ENCODE assay signal across 8 cellular contexts in genomic region chr20:3238616-3239025, GRCh38. TPM values are rescaled to one million over a fixed set of nuclear protein-coding genes. Genes with fewer than 3 reads are reported as not detected.
A peak's percentile ranks its signal among the peaks of the same experiment; 100 is the strongest.
DNase-seq lines count a peak whose midpoint lies in the region; ATAC-seq and TF ChIP-seq lines count a peak whose summit lies in the region.

No MANE protein-coding gene starts in this region.

- WGBS in esophagus, 2 donors: 0 to 1% methylated on average over 44 to 48 of the region's 48 CpGs

- ATAC-seq in HG02840 (IDR thresholded peaks at IDR 0.05; ENCODE audit: low FRiP score, unreplicated experiment): no peak

- peaks cover 0 to 3% of the 10 kb centered on the region in 2 donors for H3K36me3 ChIP-seq in esophagus (ENCODE audit: control insufficient read depth in 2 of 2, insufficient read depth in 2 of 2, low read length in 1 of 2)

- DNase-seq in NCI-H146 (lab: John Stamatoyannopoulos, UW) (peak; percentile 52), NCI-H146 treated with DMSO at 0.1 percent for 48 hours (lab: John Stamatoyannopoulos, UW; ENCODE audit: unreplicated experiment) (no peak), neural crest cell (ENCODE audit: low read depth, low spot score) (no peak), posterior cingulate gyrus (no peak)
- no peak for DNase-seq in Jurkat, Clone E6-1 (ENCODE audit: low read depth, low spot score)
- DNase-seq in activated CD4-positive, alpha-beta memory T cell treated with anti-CD3 and anti-CD28 coated beads, Interleukin-2, amount 10 ng/mL, durations not matched to agents 7 days and 5 days: peak; percentile 68

- H3K27me3 Mint-ChIP-seq in activated CD4-positive, alpha-beta memory T cell treated with anti-CD3 and anti-CD28 coated beads, Interleukin-2, amount 10 ng/mL, durations not matched to agents 7 days and 5 days: peaks cover 51% of the 10 kb centered on the region
- peaks cover 83% of the 10 kb centered on the region for H3K27me3 Mint-ChIP-seq in neural crest cell (ENCODE audit: low read depth)

- H3K27me3 ChIP-seq in esophagus (ENCODE audit: control insufficient read depth in 1 of 2, insufficient read depth in 2 of 2, low read length in 2 of 2): peaks cover 0 to 4% of the 10 kb centered on the region in 2 donors

- peaks cover 3% of the 10 kb centered on the region for H3K36me3 Mint-ChIP-seq in activated CD4-positive, alpha-beta memory T cell treated with anti-CD3 and anti-CD28 coated beads, Interleukin-2, amount 10 ng/mL, durations not matched to agents 7 days and 5 days (ENCODE audit: low read depth)
- H3K36me3 Mint-ChIP-seq in neural crest cell (ENCODE audit: low read depth): no peaks in the 10 kb centered on the region

- CTCF ChIA-PET in activated CD4-positive, alpha-beta memory T cell treated with anti-CD3 and anti-CD28 coated beads, Interleukin-2, amount 10 ng/mL, durations not matched to agents 7 days and 5 days (lab: Charles Lee): interaction anchor here (0.6 to 1.6 kb wide), 4 partner anchors 10 to 169 kb away, joined by 3 to 7 read pairs (median 5); partner anchors contain the start of gene DNAAF9

- POLR2A ChIA-PET in activated CD4-positive, alpha-beta memory T cell treated with anti-CD3 and anti-CD28 coated beads, Interleukin-2, amount 10 ng/mL, durations not matched to agents 7 days and 5 days (lab: Charles Lee): interaction anchor here (0.8 to 1.8 kb wide), 6 partner anchors 9 to 80 kb away, joined by 3 to 9 read pairs (median 4); partner anchors contain the start of gene ITPA

- peaks cover 15% of the 10 kb centered on the region for H3K4me1 Mint-ChIP-seq in activated CD4-positive, alpha-beta memory T cell treated with anti-CD3 and anti-CD28 coated beads, Interleukin-2, amount 10 ng/mL, durations not matched to agents 7 days and 5 days
- H3K4me1 Mint-ChIP-seq in neural crest cell: peaks cover 8% of the 10 kb centered on the region

- H3K27ac Mint-ChIP-seq in activated CD4-positive, alpha-beta memory T cell treated with anti-CD3 and anti-CD28 coated beads, Interleukin-2, amount 10 ng/mL, durations not matched to agents 7 days and 5 days: no peak overlapping the region
- no peak overlapping the region for H3K27ac Mint-ChIP-seq in neural crest cell (ENCODE audit: unreplicated experiment)

- no peak for TF ChIP-seq CTCF in neural crest cell (conservative IDR thresholded peaks at IDR 0.05)

- peak overlapping the region; percentile 62 for H3K4me3 ChIP-seq in Jurkat, Clone E6-1 (ENCODE audit: low read length)
- peak overlapping the region; percentile 68 to 84 for H3K4me3 ChIP-seq in esophagus (ENCODE audit: low read depth in 1 of 2, low read length in 2 of 2)

- intact Hi-C loops in posterior cingulate gyrus (cut with DNase I): no loop called here

- H3K9me3 ChIP-seq in esophagus (ENCODE audit: control insufficient read depth in 2 of 2, insufficient read depth in 1 of 2, low read depth in 1 of 2, low read length in 1 of 2): peaks cover 0 to 3% of the 10 kb centered on the region in 2 donors

- no peaks in the 10 kb centered on the region for H3K9me3 Mint-ChIP-seq in activated CD4-positive, alpha-beta memory T cell treated with anti-CD3 and anti-CD28 coated beads, Interleukin-2, amount 10 ng/mL, durations not matched to agents 7 days and 5 days
- H3K9me3 Mint-ChIP-seq in neural crest cell: no peaks in the 10 kb centered on the region

- H3K4me1 ChIP-seq in esophagus (ENCODE audit: control insufficient read depth in 2 of 2, insufficient read depth in 2 of 2, low read length in 1 of 2): peaks cover 0 to 17% of the 10 kb centered on the region in 2 donors

- peak overlapping the region; percentile 27 to 32 for H3K27ac ChIP-seq in esophagus (ENCODE audit: low read depth in 2 of 2, low read length in 1 of 2)

- H3K4me3 Mint-ChIP-seq in activated CD4-positive, alpha-beta memory T cell treated with anti-CD3 and anti-CD28 coated beads, Interleukin-2, amount 10 ng/mL, durations not matched to agents 7 days and 5 days: peak overlapping the region; percentile 77
- H3K4me3 Mint-ChIP-seq in neural crest cell: peak overlapping the region; percentile 74

RNA-seq across cellular contexts. Expression of gene SLC4A11, which starts 0.4 kb away (rescaled TPM):
- 23.0 TPM for polyA plus RNA-seq in Jurkat, Clone E6-1 (2012; ENCODE audit: insufficient read depth, insufficient read length)
- 1 to 10 TPM; 1.6 to 1.8 TPM for total RNA-seq in activated CD4-positive, alpha-beta memory T cell treated with anti-CD3 and anti-CD28 coated beads, Interleukin-2, amount 10 ng/mL, durations not matched to agents 7 days and 5 days
- 10 to 100 TPM; 11.5 to 19.8 TPM for polyA plus RNA-seq in esophagus
- 0.55 and 0.89 TPM in 2 replicates for total RNA-seq in neural crest cell

RNA-seq across cellular contexts. Expression of gene ITPA, which starts 29.3 kb away (rescaled TPM):
- 83.0 TPM for polyA plus RNA-seq in Jurkat, Clone E6-1 (2012; ENCODE audit: insufficient read depth, insufficient read length)
- total RNA-seq in activated CD4-positive, alpha-beta memory T cell treated with anti-CD3 and anti-CD28 coated beads, Interleukin-2, amount 10 ng/mL, durations not matched to agents 7 days and 5 days: 10 to 100 TPM; 42.3 to 49.2 TPM
- polyA plus RNA-seq in esophagus: 10 to 100 TPM; 55.8 to 73.5 TPM
- total RNA-seq in neural crest cell: 58.7 and 67.0 TPM in 2 replicates

RNA-seq across cellular contexts. Expression of gene DDRGK1, which starts 34.1 kb away (rescaled TPM):
- polyA plus RNA-seq in Jurkat, Clone E6-1 (2012; ENCODE audit: insufficient read depth, insufficient read length): 55.0 TPM
- total RNA-seq in activated CD4-positive, alpha-beta memory T cell treated with anti-CD3 and anti-CD28 coated beads, Interleukin-2, amount 10 ng/mL, durations not matched to agents 7 days and 5 days: 10 to 100 TPM; 66.6 to 68.3 TPM
- polyA plus RNA-seq in esophagus: 10 to 100 TPM; 24.0 to 45.8 TPM
- 56.6 and 57.2 TPM in 2 replicates for total RNA-seq in neural crest cell

Comparison
In these comparisons a context has a peak if more than half of its experiments do, and no peak if none do; other contexts are left out.
1. DNase-seq: peak in NCI-H146 (single experiment) and activated CD4-positive, alpha-beta memory T cell treated with anti-CD3 and anti-CD28 coated beads, Interleukin-2, amount 10 ng/mL, durations not matched to agents 7 days and 5 days (single experiment); none in NCI-H146 treated with DMSO at 0.1 percent for 48 hours (single experiment), Jurkat, Clone E6-1 (single experiment), neural crest cell (single experiment) and posterior cingulate gyrus (0 of 10).